ENCODE assay signal across 24 cellular contexts in the genomic region with DNA sequence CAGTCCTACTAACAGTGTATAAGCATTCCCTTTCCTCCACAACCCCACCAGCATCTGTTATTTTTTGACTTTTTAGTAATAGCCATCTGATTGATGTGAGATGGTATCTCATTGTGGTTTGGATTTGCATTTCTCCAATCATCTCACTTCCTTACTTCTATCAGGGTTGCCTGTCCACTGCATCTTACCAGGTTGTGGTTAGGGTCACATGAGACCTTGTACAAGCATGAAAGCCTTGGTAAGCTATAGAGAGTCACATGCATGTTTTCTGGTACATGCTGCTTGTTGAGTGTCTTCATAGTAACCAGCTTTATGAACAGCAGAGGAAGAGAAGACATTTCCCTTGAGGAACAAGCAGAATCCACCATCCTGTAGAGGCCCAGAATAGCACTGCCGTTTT.
DNase-seq lines count a peak whose midpoint lies in the region; ATAC-seq and TF ChIP-seq lines count a peak whose summit lies in the region.
"Had no signal": no experiment of that assay in that cellular context is flagged by ENCODE, and none has a peak within 500 bp of the region (broad histone marks: within the 10 kb centered on the region; RNA-seq: fewer than 3 reads in every experiment).

No MANE protein-coding gene starts in this region.

- DNase-seq in GM06990 (ENCODE audit: extremely low read depth, insufficient read length) (peak; percentile 3), NCI-H69 (lab: John Stamatoyannopoulos, UW) (no peak), cortex of kidney (lab: John Stamatoyannopoulos, UW) (no peak), D341Med (ENCODE audit: low spot score) (no peak)
- DNase-seq: activated CD4-positive, CD25-positive, alpha-beta regulatory T cell; activated CD8-positive, alpha-beta memory T cell treated with anti-CD3 and anti-CD28 coated beads for 24 hours; brain microvascular endothelial cell; H9; KBM-7; mammary epithelial cell; naive B cell; NCI-H1092; NCI-H774; ovary; PC-9; right lobe of liver; stimulated activated naive CD4-positive, alpha-beta T cell; T-helper 9 cell; tibial artery had no signal

- ATAC-seq in GM19043 (IDR thresholded peaks at IDR 0.05; ENCODE audit: low read depth, unreplicated experiment) (peak; percentile 77), HG02759 (IDR thresholded peaks at IDR 0.05; ENCODE audit: unreplicated experiment) (peak; percentile 90), HG03442 (IDR thresholded peaks at IDR 0.05; ENCODE audit: unreplicated experiment) (peak; percentile 87), GM21619 (IDR thresholded peaks at IDR 0.05; ENCODE audit: unreplicated experiment) (no peak)
- ATAC-seq: right lobe of liver had no signal

- no peak for TF ChIP-seq CTCF in GM06990 (IDR thresholded peaks at IDR 0.05; ENCODE audit: insufficient read depth, low read length, poor library complexity, severe bottlenecking)

- H3K27me3 ChIP-seq in GM06990 (replicated peaks; ENCODE audit: control insufficient read depth, insufficient read depth, low read length) = no peaks in the 10 kb centered on the region
- H3K27me3 ChIP-seq: brain microvascular endothelial cell, ovary, right lobe of liver had no signal

- H3K4me3 ChIP-seq in GM06990 (replicated peaks; ENCODE audit: low read depth, low read length) = no peak overlapping the region
- H3K4me3 ChIP-seq: ovary, PC-9, right lobe of liver, SK-N-MC, tibial artery had no signal

- H3K36me3 ChIP-seq in GM06990 (ENCODE audit: control insufficient read depth, insufficient read depth, low read length) = no peaks in the 10 kb centered on the region
- H3K36me3 ChIP-seq: brain microvascular endothelial cell, ovary, right lobe of liver, tibial artery had no signal
